In the genomic region with DNA sequence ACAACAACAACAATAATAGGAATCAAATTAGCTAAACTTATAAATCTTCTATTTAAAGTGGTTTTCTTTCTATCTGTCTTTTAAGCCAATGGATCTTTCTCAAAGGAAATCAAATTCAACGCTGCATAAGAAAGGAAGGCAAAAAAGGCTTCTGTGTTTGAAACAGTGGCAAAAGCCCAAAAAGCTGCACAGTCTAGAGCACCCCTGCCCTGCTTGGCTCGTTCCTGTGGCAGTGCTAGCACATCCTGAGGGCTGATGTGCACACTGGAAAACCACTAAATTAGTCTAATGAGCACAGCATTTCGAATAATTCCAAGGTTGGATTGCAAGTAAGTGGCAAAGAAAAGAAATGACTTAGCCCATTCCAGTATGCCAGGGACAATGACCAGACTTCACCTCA, we compare ENCODE assay signal across 28 cellular contexts.
"Had no signal": no experiment of that assay in that cellular context is flagged by ENCODE, and none has a peak within 500 bp of the region (broad histone marks: within the 10 kb centered on the region; RNA-seq: fewer than 3 reads in every experiment).

No MANE protein-coding gene starts in this region.

- H3K27ac ChIP-seq: breast epithelium, esophagus squamous epithelium, gastrocnemius medialis, heart left ventricle, left ventricle myocardium inferior, pancreas, testis, transverse colon, VCaP had no signal

- H3K9me3 ChIP-seq: breast epithelium, esophagus squamous epithelium, gastrocnemius medialis, heart left ventricle, left ventricle myocardium inferior, pancreas, testis, transverse colon had no signal

- H3K9me3 Mint-ChIP-seq: activated naive CD4-positive, alpha-beta T cell treated with anti-CD3 and anti-CD28 coated beads for 36 hours; activated naive CD8-positive, alpha-beta T cell treated with anti-CD3 and anti-CD28 coated beads for 36 hours; activated T-helper 1 cell treated with anti-CD3 and anti-CD28 coated beads, Interleukin-12 subunit alpha, Interleukin-12 subunit beta, Interleukin-2, Interleukin-4 antibody, amounts not matched to agents 30 ng/mL and 10 ng/mL and 1 ng/mL, durations not matched to agents 14 hours and 24 hours and 36 hours; naive B cell; nephron progenitor cell; T-helper 1 cell treated with Interleukin-12 subunit alpha and Interleukin-12 subunit beta and Interleukin-4 antibody, amounts not matched to agents 30 μg/mL and 1 μg/mL, for 36 hours had no signal

- H3K27me3 Mint-ChIP-seq: activated naive CD8-positive, alpha-beta T cell treated with anti-CD3 and anti-CD28 coated beads for 36 hours; naive B cell had no signal

- H3K36me3 ChIP-seq: breast epithelium, pancreas had no signal

- H3K4me3 Mint-ChIP-seq: activated naive CD4-positive, alpha-beta T cell treated with anti-CD3 and anti-CD28 coated beads for 36 hours; activated naive CD8-positive, alpha-beta T cell treated with anti-CD3 and anti-CD28 coated beads for 36 hours; activated T-helper 1 cell treated with anti-CD3 and anti-CD28 coated beads, Interleukin-12 subunit alpha, Interleukin-12 subunit beta, Interleukin-2, Interleukin-4 antibody, amounts not matched to agents 30 ng/mL and 10 ng/mL and 1 ng/mL, durations not matched to agents 14 hours and 24 hours and 36 hours; naive B cell; nephron progenitor cell; T-helper 1 cell treated with Interleukin-12 subunit alpha and Interleukin-12 subunit beta and Interleukin-4 antibody, amounts not matched to agents 30 μg/mL and 1 μg/mL, for 36 hours had no signal

- H3K27me3 ChIP-seq: breast epithelium, esophagus squamous epithelium, gastrocnemius medialis, heart left ventricle, pancreas, testis, transverse colon had no signal

- ATAC-seq: activated CD4-positive, CD25-positive, alpha-beta regulatory T cell treated with anti-CD3 and anti-CD28 coated beads, Interleukin-2, amount 50 U/mL, for 24 hours; gastrocnemius medialis; heart left ventricle; pancreas; right cardiac atrium had no signal

- H3K27ac Mint-ChIP-seq: activated naive CD4-positive, alpha-beta T cell treated with anti-CD3 and anti-CD28 coated beads for 36 hours; activated naive CD8-positive, alpha-beta T cell treated with anti-CD3 and anti-CD28 coated beads for 36 hours; activated T-helper 1 cell treated with anti-CD3 and anti-CD28 coated beads, Interleukin-12 subunit alpha, Interleukin-12 subunit beta, Interleukin-2, Interleukin-4 antibody, amounts not matched to agents 30 ng/mL and 10 ng/mL and 1 ng/mL, durations not matched to agents 14 hours and 24 hours and 36 hours; naive B cell; nephron progenitor cell; T-helper 1 cell treated with Interleukin-12 subunit alpha and Interleukin-12 subunit beta and Interleukin-4 antibody, amounts not matched to agents 30 μg/mL and 1 μg/mL, for 36 hours had no signal

- DNase-seq: activated CD4-positive, alpha-beta T cell treated with anti-CD3 and anti-CD28 coated beads for 48 hours; activated CD4-positive, alpha-beta T cell treated with anti-CD3 and anti-CD28 coated beads, Interleukin-2, amount 50 U/mL, for 48 hours; activated CD8-positive, alpha-beta memory T cell treated with anti-CD3 and anti-CD28 coated beads, Interleukin-2, amount 50 U/mL, for 4 hours; activated effector memory CD4-positive, alpha-beta T cell treated with anti-CD3 and anti-CD28 coated beads, Interleukin-2, amount 50 U/mL, for 16 hours; activated naive CD4-positive, alpha-beta T cell treated with anti-CD3 and anti-CD28 coated beads for 36 hours; activated naive CD8-positive, alpha-beta T cell treated with anti-CD3 and anti-CD28 coated beads for 36 hours; activated T-cell treated with anti-CD3 and anti-CD28 coated beads, Interleukin-2, amount 50 U/mL, for 1 hour; central memory CD4-positive, alpha-beta T cell; dermis blood vessel endothelial cell; effector CD4-positive, alpha-beta T cell; esophagus squamous epithelium; gastrocnemius medialis; heart left ventricle; left ventricle myocardium inferior; naive B cell; nephron progenitor cell; pancreas; right cardiac atrium; stimulated activated naive CD4-positive, alpha-beta T cell; T-helper 9 cell; testis; transverse colon had no signal

- H3K4me1 Mint-ChIP-seq: activated naive CD8-positive, alpha-beta T cell treated with anti-CD3 and anti-CD28 coated beads for 36 hours; naive B cell; nephron progenitor cell had no signal

- H3K4me1 ChIP-seq: breast epithelium, esophagus squamous epithelium, gastrocnemius medialis, heart left ventricle, left ventricle myocardium inferior, pancreas, testis, transverse colon had no signal

- H3K4me3 ChIP-seq: breast epithelium, esophagus squamous epithelium, gastrocnemius medialis, heart left ventricle, left ventricle myocardium inferior, lung, pancreas, testis, transverse colon had no signal
